8 cellular contexts compared by ENCODE assay signal in genomic region chr6:42049116-42049809, GRCh38. TPM values are rescaled to one million over a fixed set of nuclear protein-coding genes. Genes with fewer than 3 reads are reported as not detected.
DNase-seq lines count a peak whose midpoint lies in the region; ATAC-seq and TF ChIP-seq lines count a peak whose summit lies in the region.

No MANE protein-coding gene starts in this region.

- H3K4me1 ChIP-seq in HUES6 (ENCODE audit: control insufficient read depth, insufficient read depth, low read length) (peaks cover 31% of the 10 kb centered on the region), breast epithelium (peaks cover 1 to 14% of the 10 kb centered on the region in 2 donors), mucosa of descending colon (ENCODE audit: low read depth) (peaks cover 38% of the 10 kb centered on the region)

- H3K27me3 ChIP-seq in HUES6 (ENCODE audit: control insufficient read depth, insufficient read depth, low read length) (peaks cover 57% of the 10 kb centered on the region), breast epithelium (no peaks in the 10 kb centered on the region)

- intact Hi-C loops in breast epithelium (cut with DNase I; ENCODE audit: low total_unique reads) (loop anchor here (5.0 to 10.0 kb wide), 2 partner anchors 124 to 267 kb away; partner anchors contain the start of genes BYSL, MED20 and PRICKLE4), mucosa of descending colon (cut with DNase I, micrococcal nuclease) (loop anchor here in 1 of 2 donors (10.0 kb wide), 2 partner anchors 104 to 264 kb away; partner anchors contain the start of genes CCND3, PRICKLE4 and TOMM6)

- H3K9me3 ChIP-seq in HUES6 (ENCODE audit: control insufficient read depth, insufficient read depth, low read depth, low read length) (no peaks in the 10 kb centered on the region), breast epithelium (no peaks in the 10 kb centered on the region), mucosa of descending colon (no peaks in the 10 kb centered on the region)

- TF ChIP-seq CTCF in 22Rv1 (IDR thresholded peaks at IDR 0.05) (no peak), breast epithelium (IDR thresholded peaks at IDR 0.05) (no peak), mucosa of descending colon (IDR thresholded peaks at IDR 0.05) (no peak)

- DNase-seq in breast epithelium (ENCODE audit: low spot score in 2 of 2) (peak in 1 of 2 donors; percentile 36), mucosa of descending colon (peak; percentile 34 to 79 (median 57)), DMS153 treated with DMSO at 0.1 percent for 48 hours (lab: John Stamatoyannopoulos, UW; ENCODE audit: unreplicated experiment) (no peak), NCI-H2171 treated with DMSO at 0.1 percent for 48 hours (lab: John Stamatoyannopoulos, UW) (no peak), NCI-H82 treated with DMSO at 0.1 percent for 48 hours (lab: John Stamatoyannopoulos, UW; ENCODE audit: unreplicated experiment) (no peak)

- peak overlapping the region; percentile 44 for H3K27ac ChIP-seq in 22Rv1
- H3K27ac ChIP-seq in HUES6 (ENCODE audit: low read depth, low read length) = no peak overlapping the region
- H3K27ac ChIP-seq in breast epithelium = peak overlapping the region; percentile 82 to 93

- TF ChIP-seq POLR2A in breast epithelium (IDR thresholded peaks at IDR 0.05) = no peak

- H3K4me3 ChIP-seq in HUES6 (ENCODE audit: low read depth, low read length) (peak overlapping the region; percentile 73), breast epithelium (peak overlapping the region; percentile 66 to 90 (median 90)), mucosa of descending colon (no peak overlapping the region)

- H3K9ac ChIP-seq in HUES6 (ENCODE audit: low read length) = no peak overlapping the region

- ATAC-seq in mucosa of descending colon (no peak), GM18861 (IDR thresholded peaks at IDR 0.05; ENCODE audit: unreplicated experiment) (no peak)

- H3K36me3 ChIP-seq in HUES6 (ENCODE audit: control insufficient read depth, insufficient read depth, low read length) (peaks cover 17% of the 10 kb centered on the region), breast epithelium (no peaks in the 10 kb centered on the region), mucosa of descending colon (ENCODE audit: low read depth) (no peaks in the 10 kb centered on the region)

RNA-seq across cellular contexts. Expression of gene TAF8, which starts 1.1 kb away (rescaled TPM):
- total RNA-seq in breast epithelium (10 to 100 TPM; 15.7 to 25.4 (median 21.1) TPM), mucosa of descending colon (10 to 100 TPM; 22.1 to 35.2 (median 25.0) TPM)

Comparison
In these comparisons a context has a peak if more than half of its experiments do, and no peak if none do; other contexts are left out.
1. DNase-seq: peak in mucosa of descending colon (3 of 3); none in DMS153 treated with DMSO at 0.1 percent for 48 hours (single experiment), NCI-H2171 treated with DMSO at 0.1 percent for 48 hours (single experiment) and NCI-H82 treated with DMSO at 0.1 percent for 48 hours (single experiment).